ENCODE assay signal across 8 cellular contexts in genomic region chr22:46355369-46355995, GRCh38. TPM values are rescaled to one million over a fixed set of nuclear protein-coding genes. Genes with fewer than 3 reads are reported as not detected.
A peak's percentile ranks its signal among the peaks of the same experiment; 100 is the strongest.
DNase-seq lines count a peak whose midpoint lies in the region; ATAC-seq and TF ChIP-seq lines count a peak whose summit lies in the region.

No MANE protein-coding gene starts in this region.

- H3K4me1 ChIP-seq in endodermal cell (ENCODE audit: control insufficient read depth, insufficient read depth, low read length) (no peaks in the 10 kb centered on the region), mucosa of descending colon (ENCODE audit: low read depth) (no peaks in the 10 kb centered on the region)

- no peak overlapping the region for H3K27ac Mint-ChIP-seq in endodermal cell
- H3K27ac Mint-ChIP-seq in stimulated activated naive B cell treated with anti-CD40 and anti-IgM and Interleukin-4, amounts not matched to agents 10 μg/mL and 1 μg/mL and 100 μg/mL, for 72 hours: no peak overlapping the region

- peaks cover 63% of the 10 kb centered on the region for H3K36me3 Mint-ChIP-seq in endodermal cell (ENCODE audit: low read depth)
- H3K36me3 Mint-ChIP-seq in stimulated activated naive B cell treated with anti-CD40 and anti-IgM and Interleukin-4, amounts not matched to agents 10 μg/mL and 1 μg/mL and 100 μg/mL, for 72 hours: peaks cover 52 to 72% of the 10 kb centered on the region in 2 donors

- no peaks in the 10 kb centered on the region for H3K27me3 Mint-ChIP-seq in endodermal cell (ENCODE audit: insufficient read depth)
- H3K27me3 Mint-ChIP-seq in stimulated activated naive B cell treated with anti-CD40 and anti-IgM and Interleukin-4, amounts not matched to agents 10 μg/mL and 1 μg/mL and 100 μg/mL, for 72 hours: no peaks in the 10 kb centered on the region

- intact Hi-C loops in mucosa of descending colon (cut with DNase I, micrococcal nuclease): loop anchor here in 1 of 2 donors (10.0 kb wide), 1 partner anchor 189 kb away; no protein-coding TSS in a partner anchor

- H3K4me1 Mint-ChIP-seq in endodermal cell: no peaks in the 10 kb centered on the region
- peaks cover 15 to 16% of the 10 kb centered on the region in 2 donors for H3K4me1 Mint-ChIP-seq in stimulated activated naive B cell treated with anti-CD40 and anti-IgM and Interleukin-4, amounts not matched to agents 10 μg/mL and 1 μg/mL and 100 μg/mL, for 72 hours

- peak; percentile 13 to 41 for DNase-seq in NCI-H2081 (lab: John Stamatoyannopoulos, UW)
- DNase-seq in NCI-H2081 treated with DMSO at 0.1 percent for 48 hours (lab: John Stamatoyannopoulos, UW): no peak
- DNase-seq in NCI-H2171 treated with DMSO at 0.1 percent for 48 hours (lab: John Stamatoyannopoulos, UW): peak; percentile 68
- DNase-seq in activated CD8-positive, alpha-beta memory T cell treated with anti-CD3 and anti-CD28 coated beads for 24 hours: peak; percentile 85
- DNase-seq in endodermal cell: peak; percentile 96
- peak in 2 of 3 donors; percentile 76 to 81 for DNase-seq in mucosa of descending colon
- DNase-seq in stimulated activated naive B cell treated with anti-CD40 and anti-IgM and Interleukin-4, amounts not matched to agents 10 μg/mL and 1 μg/mL and 100 μg/mL, for 72 hours: peak; percentile 52

- ATAC-seq in mucosa of descending colon (peak; percentile 70), GM19324 (IDR thresholded peaks at IDR 0.05; ENCODE audit: low FRiP score, unreplicated experiment) (no peak)
- peak; percentile 67 to 68 for ATAC-seq in stimulated activated naive B cell treated with anti-CD40 and anti-IgM and Interleukin-4, amounts not matched to agents 10 μg/mL and 1 μg/mL and 100 μg/mL, for 72 hours (replicated peaks)

- WGBS in endodermal cell (ENCODE audit: insufficient coverage in 1 of 2, insufficient read length in 1 of 2), 2 experiments: 60 to 68% methylated on average over 16 to 22 of the region's 22 CpGs

- H3K27ac ChIP-seq in endodermal cell (ENCODE audit: low read depth, low read length): no peak overlapping the region

- H3K36me3 ChIP-seq in endodermal cell (ENCODE audit: control insufficient read depth, insufficient read depth, low read length): peaks cover 75% of the 10 kb centered on the region
- H3K36me3 ChIP-seq in mucosa of descending colon (ENCODE audit: low read depth): peaks cover 12% of the 10 kb centered on the region

- H3K4me3 Mint-ChIP-seq in endodermal cell: no peak overlapping the region
- H3K4me3 Mint-ChIP-seq in stimulated activated naive B cell treated with anti-CD40 and anti-IgM and Interleukin-4, amounts not matched to agents 10 μg/mL and 1 μg/mL and 100 μg/mL, for 72 hours: no peak overlapping the region

- H3K9me3 ChIP-seq in endodermal cell (ENCODE audit: control insufficient read depth, low read length) (no peaks in the 10 kb centered on the region), mucosa of descending colon (no peaks in the 10 kb centered on the region)

- no peak overlapping the region for H3K9ac ChIP-seq in endodermal cell (ENCODE audit: extremely low read depth, low read length, poor library complexity, severe bottlenecking)

- H3K9me3 Mint-ChIP-seq in endodermal cell: no peaks in the 10 kb centered on the region
- H3K9me3 Mint-ChIP-seq in stimulated activated naive B cell treated with anti-CD40 and anti-IgM and Interleukin-4, amounts not matched to agents 10 μg/mL and 1 μg/mL and 100 μg/mL, for 72 hours: no peaks in the 10 kb centered on the region

- TF ChIP-seq CTCF in endodermal cell (conservative IDR thresholded peaks at IDR 0.05) (peak; percentile 91), mucosa of descending colon (IDR thresholded peaks at IDR 0.05) (no peak)

- H3K4me3 ChIP-seq in endodermal cell (ENCODE audit: low read length) (no peak overlapping the region), mucosa of descending colon (no peak overlapping the region)

- H3K27me3 ChIP-seq in endodermal cell (ENCODE audit: control insufficient read depth, insufficient read depth, low read length, poor library complexity, severe bottlenecking): no peaks in the 10 kb centered on the region

RNA-seq across cellular contexts. Expression of gene TRMU, which starts 20.0 kb away (rescaled TPM):
- total RNA-seq in endodermal cell (10 to 100 TPM; 79.7 to 84.5 TPM), mucosa of descending colon (10 to 100 TPM; 40.5 to 41.5 (median 41.2) TPM)
- polyA plus RNA-seq in endodermal cell (2013, experiment 1 of 2): 53.2 TPM
- polyA plus RNA-seq in endodermal cell (2013, experiment 2 of 2): 44.8 TPM

RNA-seq across cellular contexts. Expression of gene GTSE1, which starts 58.8 kb away (rescaled TPM):
- total RNA-seq in endodermal cell (10 to 100 TPM; 39.5 to 59.5 TPM), mucosa of descending colon (10 to 100 TPM in 1 of 3 donors, 1 to 10 TPM in 2; 1.6 to 10.9 (median 3.6) TPM)
- polyA plus RNA-seq in endodermal cell (2013, experiment 1 of 2): 51.6 TPM
- 53.9 TPM for polyA plus RNA-seq in endodermal cell (2013, experiment 2 of 2)
